In genomic region chr9:79256691-79257213, GRCh38 we compare ENCODE assay signal across 1 cellular context.
TF ChIP-seq lines count a peak whose summit lies in the region.

No MANE protein-coding gene starts in this region.

TF ChIP-seq in HepG2, 621 proteins besides CTCF, POLR2A, EP300 and RAD21 (continued from another document):
- TF ChIP-seq ARID5B (CRISPR knock-in tag; IDR thresholded peaks at IDR 0.05) (no peak), SRF (IDR thresholded peaks at IDR 0.05; ENCODE audit: low read depth, low read length) (no peak), MIXL1 (CRISPR knock-in tag; IDR thresholded peaks at IDR 0.05) (no peak), REL (CRISPR knock-in tag; conservative IDR thresholded peaks at IDR 0.05) (no peak), HNF1B (CRISPR knock-in tag; IDR thresholded peaks at IDR 0.05) (no peak)
